ENCODE assay signal across 1 cellular context in the genomic region with DNA sequence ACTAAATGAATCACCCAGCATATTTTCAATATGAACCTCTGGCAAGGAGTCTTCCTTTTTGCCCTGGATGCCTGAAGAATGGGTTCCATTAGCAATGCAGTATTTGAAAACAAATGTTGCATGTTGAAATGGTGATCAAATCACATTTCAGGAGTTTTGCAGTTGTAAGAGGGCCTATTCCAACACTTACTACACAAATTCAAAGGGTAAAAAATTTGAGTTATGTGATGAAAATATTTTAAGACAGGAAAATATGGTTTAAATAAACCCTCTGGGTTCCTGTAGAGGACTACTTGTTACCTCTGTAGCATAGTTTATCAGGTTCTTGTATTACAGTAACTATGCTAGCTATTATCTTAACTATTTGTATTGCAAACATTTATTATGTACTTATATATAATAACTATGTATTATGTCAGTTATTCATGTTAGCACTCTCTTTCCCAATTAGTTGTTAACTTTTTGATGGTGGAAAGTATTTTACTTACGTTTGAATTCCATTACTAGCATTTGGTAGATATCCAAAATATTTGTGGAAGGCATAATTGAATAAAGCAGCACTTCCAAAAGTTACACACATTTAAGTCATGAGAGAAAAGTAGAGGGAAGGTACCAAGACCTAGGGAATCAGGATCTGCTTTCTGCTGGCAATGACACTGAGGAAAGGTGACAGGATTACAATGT.
TF ChIP-seq lines count a peak whose summit lies in the region.

No MANE protein-coding gene starts in this region.

TF ChIP-seq in IMR-90, 13 proteins besides CTCF, POLR2A, EP300 and RAD21:
- TF ChIP-seq MAFK (IDR thresholded peaks at IDR 0.05; ENCODE audit: low read depth, low read length) (no peak), NFE2L2 (IDR thresholded peaks at IDR 0.05; ENCODE audit: low read depth, low read length) (no peak), MAZ (IDR thresholded peaks at IDR 0.05; ENCODE audit: borderline replicate concordance, low read depth, low read length) (no peak), MXI1 (IDR thresholded peaks at IDR 0.05; ENCODE audit: borderline replicate concordance, low read depth, low read length) (no peak), RFX5 (IDR thresholded peaks at IDR 0.05; ENCODE audit: low read depth, low read length) (no peak), BHLHE40 (IDR thresholded peaks at IDR 0.05; ENCODE audit: low read depth, low read length) (no peak), FOS (IDR thresholded peaks at IDR 0.05; ENCODE audit: low read depth, low read length) (no peak), CHD1 (IDR thresholded peaks at IDR 0.05; ENCODE audit: low read depth, low read length) (no peak)
- TF ChIP-seq, protein P1, sequence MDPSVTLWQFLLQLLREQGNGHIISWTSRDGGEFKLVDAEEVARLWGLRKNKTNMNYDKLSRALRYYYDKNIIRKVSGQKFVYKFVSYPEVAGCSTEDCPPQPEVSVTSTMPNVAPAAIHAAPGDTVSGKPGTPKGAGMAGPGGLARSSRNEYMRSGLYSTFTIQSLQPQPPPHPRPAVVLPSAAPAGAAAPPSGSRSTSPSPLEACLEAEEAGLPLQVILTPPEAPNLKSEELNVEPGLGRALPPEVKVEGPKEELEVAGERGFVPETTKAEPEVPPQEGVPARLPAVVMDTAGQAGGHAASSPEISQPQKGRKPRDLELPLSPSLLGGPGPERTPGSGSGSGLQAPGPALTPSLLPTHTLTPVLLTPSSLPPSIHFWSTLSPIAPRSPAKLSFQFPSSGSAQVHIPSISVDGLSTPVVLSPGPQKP (IDR thresholded peaks at IDR 0.05; ENCODE audit: borderline replicate concordance, low read depth, low read length), result no peak
- TF ChIP-seq, protein P2, sequence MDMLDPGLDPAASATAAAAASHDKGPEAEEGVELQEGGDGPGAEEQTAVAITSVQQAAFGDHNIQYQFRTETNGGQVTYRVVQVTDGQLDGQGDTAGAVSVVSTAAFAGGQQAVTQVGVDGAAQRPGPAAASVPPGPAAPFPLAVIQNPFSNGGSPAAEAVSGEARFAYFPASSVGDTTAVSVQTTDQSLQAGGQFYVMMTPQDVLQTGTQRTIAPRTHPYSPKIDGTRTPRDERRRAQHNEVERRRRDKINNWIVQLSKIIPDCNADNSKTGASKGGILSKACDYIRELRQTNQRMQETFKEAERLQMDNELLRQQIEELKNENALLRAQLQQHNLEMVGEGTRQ (IDR thresholded peaks at IDR 0.05; ENCODE audit: low read depth, low read length), result no peak
